8 cellular contexts compared by ENCODE assay signal in the genomic region with DNA sequence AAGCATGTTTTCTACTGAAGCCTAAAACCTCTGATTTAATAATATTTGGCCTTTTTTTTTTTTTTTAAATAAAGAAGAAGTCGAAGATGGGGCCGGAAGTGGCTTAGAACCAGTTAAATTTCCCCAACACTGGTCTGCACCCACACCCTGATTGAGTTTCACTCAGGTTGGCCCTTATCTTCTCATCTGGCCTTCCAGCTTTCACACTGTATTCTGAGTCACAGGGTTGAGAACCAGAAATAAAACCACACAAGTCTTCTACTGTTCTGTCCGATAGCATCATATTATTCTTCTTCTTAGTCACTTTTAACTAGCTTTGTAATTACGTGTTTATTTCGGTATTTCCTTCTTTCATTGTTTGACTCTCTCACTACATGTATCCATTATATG. TPM values are rescaled to one million over a fixed set of nuclear protein-coding genes. Genes with fewer than 3 reads are reported as not detected.
A peak's percentile ranks its signal among the peaks of the same experiment; 100 is the strongest.
DNase-seq lines count a peak whose midpoint lies in the region; ATAC-seq, FAIRE-seq and TF ChIP-seq lines count a peak whose summit lies in the region.

No MANE protein-coding gene starts in this region.

- intact Hi-C loops in left cardiac atrium (cut with DNase I), result no loop called here

- H3K9me3 ChIP-seq in right atrium auricular region, result no peaks in the 10 kb centered on the region

- no peak for TF ChIP-seq CTCF in right atrium auricular region (IDR thresholded peaks at IDR 0.05)

- no peak overlapping the region for H3K4me3 ChIP-seq in right atrium auricular region

- H3K27ac ChIP-seq in right atrium auricular region, result no peak overlapping the region

- no peak for FAIRE-seq in urothelium cell line (lab: Jason Lieb, UNC)

- H3K36me3 ChIP-seq in right atrium auricular region, result no peaks in the 10 kb centered on the region

- H3K27me3 ChIP-seq in right atrium auricular region, result no peaks in the 10 kb centered on the region

- DNase-seq in left cardiac atrium (no peak), right atrium auricular region (ENCODE audit: low spot score) (no peak), glomerular endothelial cell (ENCODE audit: extremely low read depth, low read depth, low spot score) (peak; percentile 31), urothelium cell line (ENCODE audit: low spot score) (peak; percentile 73), NCI-H526 (lab: John Stamatoyannopoulos, UW) (no peak), COR-L47 (lab: John Stamatoyannopoulos, UW) (no peak)

- H3K4me1 ChIP-seq in right atrium auricular region, result peaks cover 0 to 27% of the 10 kb centered on the region in 2 donors

- ATAC-seq in left cardiac atrium (peak; percentile 66 to 67), HG02938 (IDR thresholded peaks at IDR 0.05; ENCODE audit: unreplicated experiment) (no peak)
- ATAC-seq in activated CD4-positive, CD25-positive, alpha-beta regulatory T cell treated with anti-CD3 and anti-CD28 coated beads, Interleukin-2, amount 50 U/mL, for 24 hours, result peak; percentile 91 to 93

RNA-seq across cellular contexts. Expression of a gene that starts 9.9 kb away (rescaled TPM):
- total RNA-seq in left cardiac atrium (1 to 10 TPM; 1.8 to 3.7 TPM), right atrium auricular region (1 to 10 TPM; 1.1 to 3.6 TPM), glomerular endothelial cell (0.23 and 0.58 TPM in 2 replicates)

Comparison
In these comparisons a context has a peak if more than half of its experiments do, and no peak if none do; other contexts are left out.
1. DNase-seq: peak in glomerular endothelial cell (single experiment) and urothelium cell line (single experiment); none in left cardiac atrium (single experiment), right atrium auricular region (single experiment), NCI-H526 (0 of 2) and COR-L47 (single experiment).